In the genomic region with DNA sequence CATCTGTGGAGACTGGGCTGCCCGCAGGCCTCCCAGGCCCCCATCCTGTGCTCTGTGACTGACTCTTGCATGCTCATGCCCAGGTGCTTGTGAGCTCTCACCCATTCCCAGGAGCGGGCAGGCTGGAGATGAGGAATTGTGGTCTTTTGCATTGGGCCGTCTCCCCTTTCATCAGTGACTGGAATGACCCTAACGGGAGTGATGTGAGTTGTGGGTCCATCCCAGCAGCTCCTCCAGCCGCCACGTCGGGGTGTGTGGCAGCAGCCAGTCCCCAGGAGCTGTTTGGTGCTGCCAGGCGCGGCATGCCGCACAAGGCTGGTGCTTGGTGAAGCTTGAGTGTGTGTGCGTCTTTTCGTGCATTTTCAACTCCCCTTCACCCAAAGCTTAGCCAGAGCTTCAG, we compare ENCODE assay signal across 30 cellular contexts.
"Had no signal": no experiment of that assay in that cellular context is flagged by ENCODE, and none has a peak within 500 bp of the region (broad histone marks: within the 10 kb centered on the region; RNA-seq: fewer than 3 reads in every experiment).

No MANE protein-coding gene starts in this region.

- H3K4me1 Mint-ChIP-seq: activated CD4-positive, alpha-beta T cell treated with anti-CD3 and anti-CD28 coated beads, Interleukin-2, amount 10 ng/mL, durations not matched to agents 7 days and 5 days; activated naive CD4-positive, alpha-beta T cell treated with anti-CD3 and anti-CD28 coated beads, Interleukin-2, amount 10 ng/mL, durations not matched to agents 7 days and 5 days; activated naive CD8-positive, alpha-beta T cell treated with anti-CD3 and anti-CD28 coated beads, Interleukin-2, amount 50 U/mL, for 24 hours; central memory CD8-positive, alpha-beta T cell had no signal

- DNase-seq: activated CD4-positive, alpha-beta T cell treated with anti-CD3 and anti-CD28 coated beads for 36 hours; activated CD4-positive, alpha-beta T cell treated with anti-CD3 and anti-CD28 coated beads, Interleukin-2, amount 10 ng/mL, durations not matched to agents 7 days and 5 days; activated CD4-positive, alpha-beta T cell treated with anti-CD3 and anti-CD28 coated beads, Interleukin-2, amount 50 U/mL, for 48 hours; activated CD8-positive, alpha-beta memory T cell treated with anti-CD3 and anti-CD28 coated beads, Interleukin-2, amount 50 U/mL, for 48 hours; activated CD8-positive, alpha-beta T cell treated with anti-CD3 and anti-CD28 coated beads, Interleukin-2, amount 10 ng/mL, durations not matched to agents 7 days and 5 days; activated effector memory CD4-positive, alpha-beta T cell treated with Interleukin-2 at 50 U/mL for 16 hours; activated naive CD4-positive, alpha-beta T cell treated with anti-CD3 and anti-CD28 coated beads, Interleukin-2, amount 10 ng/mL, durations not matched to agents 7 days and 5 days; activated naive CD8-positive, alpha-beta T cell treated with anti-CD3 and anti-CD28 coated beads, Interleukin-2, amount 50 U/mL, for 24 hours; activated T-cell treated with anti-CD3 and anti-CD28 coated beads, Interleukin-2, amount 50 U/mL, for 48 hours; amniotic stem cell; aorta; Kasumi-1; KG1; MG63; NCI-H1048; NCI-H1105 treated with DMSO at 0.1 percent for 48 hours; NCI-H1436; NCI-H1694; NCI-H1930; NCI-H2081 treated with DMSO at 0.1 percent for 48 hours; NCI-H226; NCI-H446 treated with DMSO at 0.1 percent for 48 hours; NCI-H524; Peyer's patch; RPMI8226; SIG-M5 had no signal

- ATAC-seq: activated CD4-positive, alpha-beta T cell treated with anti-CD3 and anti-CD28 coated beads for 36 hours; activated CD4-positive, CD25-positive, alpha-beta regulatory T cell treated with anti-CD3 and anti-CD28 coated beads, Interleukin-2, amount 50 U/mL, for 24 hours; activated CD8-positive, alpha-beta T cell treated with anti-CD3 and anti-CD28 coated beads, Interleukin-2, amount 10 ng/mL, durations not matched to agents 7 days and 5 days; activated naive CD8-positive, alpha-beta T cell treated with anti-CD3 and anti-CD28 coated beads, Interleukin-2, amount 50 U/mL, for 24 hours had no signal

- H3K4me1 ChIP-seq: Peyer's patch had no signal

- H3K4me3 ChIP-seq: cardiac muscle cell, MG63, Peyer's patch had no signal

- H3K4me3 Mint-ChIP-seq: activated CD4-positive, alpha-beta T cell treated with anti-CD3 and anti-CD28 coated beads for 36 hours; activated CD4-positive, alpha-beta T cell treated with anti-CD3 and anti-CD28 coated beads, Interleukin-2, amount 10 ng/mL, durations not matched to agents 7 days and 5 days; activated CD8-positive, alpha-beta T cell treated with anti-CD3 and anti-CD28 coated beads, Interleukin-2, amount 10 ng/mL, durations not matched to agents 7 days and 5 days; activated naive CD4-positive, alpha-beta T cell treated with anti-CD3 and anti-CD28 coated beads, Interleukin-2, amount 10 ng/mL, durations not matched to agents 7 days and 5 days; activated naive CD8-positive, alpha-beta T cell; activated naive CD8-positive, alpha-beta T cell treated with anti-CD3 and anti-CD28 coated beads, Interleukin-2, amount 50 U/mL, for 24 hours; central memory CD8-positive, alpha-beta T cell had no signal

- H3K27ac ChIP-seq: cardiac muscle cell, Peyer's patch had no signal

- H3K9me3 ChIP-seq: MG63, Peyer's patch had no signal

- H3K36me3 Mint-ChIP-seq: activated naive CD4-positive, alpha-beta T cell treated with anti-CD3 and anti-CD28 coated beads, Interleukin-2, amount 10 ng/mL, durations not matched to agents 7 days and 5 days had no signal

- H3K27me3 ChIP-seq: MG63, Peyer's patch had no signal

- H3K27ac Mint-ChIP-seq: activated CD4-positive, alpha-beta T cell treated with anti-CD3 and anti-CD28 coated beads for 36 hours; activated CD4-positive, alpha-beta T cell treated with anti-CD3 and anti-CD28 coated beads, Interleukin-2, amount 10 ng/mL, durations not matched to agents 7 days and 5 days; activated CD8-positive, alpha-beta T cell treated with anti-CD3 and anti-CD28 coated beads, Interleukin-2, amount 10 ng/mL, durations not matched to agents 7 days and 5 days; activated naive CD4-positive, alpha-beta T cell treated with anti-CD3 and anti-CD28 coated beads, Interleukin-2, amount 10 ng/mL, durations not matched to agents 7 days and 5 days; activated naive CD8-positive, alpha-beta T cell; activated naive CD8-positive, alpha-beta T cell treated with anti-CD3 and anti-CD28 coated beads, Interleukin-2, amount 50 U/mL, for 24 hours had no signal

- H3K36me3 ChIP-seq: cardiac muscle cell, MG63, Peyer's patch had no signal
